ENCODE assay signal across 8 cellular contexts in the genomic region with DNA sequence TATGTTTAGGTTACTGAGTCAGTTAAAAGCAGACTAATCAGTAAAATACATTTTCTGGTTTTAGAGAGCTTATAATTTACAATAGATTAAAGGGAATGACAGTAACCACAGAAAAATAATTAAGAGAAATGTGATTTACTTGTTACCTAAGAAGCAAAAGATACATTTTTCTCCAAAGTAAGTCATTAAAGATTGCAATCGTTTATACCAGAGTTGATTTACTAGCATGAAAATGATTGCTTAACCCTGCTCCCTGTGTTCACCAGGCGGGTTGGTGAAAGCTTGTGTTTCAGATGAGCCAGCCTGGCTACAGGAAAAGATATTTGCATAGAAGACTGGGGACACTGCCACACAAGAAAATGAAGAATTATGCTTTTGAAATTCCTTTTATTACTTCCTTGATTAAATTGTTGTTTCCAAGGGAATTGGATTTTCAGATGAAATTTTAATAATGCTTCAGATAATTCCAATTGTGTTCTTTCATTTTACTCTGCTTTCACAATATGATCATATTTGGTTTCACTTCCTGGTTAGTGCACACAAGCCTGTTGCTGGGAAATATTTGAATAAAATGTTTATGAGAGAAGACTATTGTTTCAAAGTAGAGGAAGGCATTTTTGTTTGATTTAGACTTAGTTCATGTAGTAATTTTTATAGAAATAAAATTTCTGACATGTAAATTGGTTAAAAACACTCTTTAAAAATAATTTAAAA. TPM values are rescaled to one million over a fixed set of nuclear protein-coding genes. Genes with fewer than 3 reads are reported as not detected.
DNase-seq lines count a peak whose midpoint lies in the region; ATAC-seq and TF ChIP-seq lines count a peak whose summit lies in the region.

No MANE protein-coding gene starts in this region.

- intact Hi-C loops in mucosa of descending colon (cut with DNase I, micrococcal nuclease): no loop called here

- peaks cover 2% of the 10 kb centered on the region for H3K9me3 Mint-ChIP-seq in activated CD4-positive, alpha-beta T cell treated with anti-CD3 and anti-CD28 coated beads, Interleukin-2, amount 10 ng/mL, durations not matched to agents 7 days and 5 days

- H3K27ac Mint-ChIP-seq in activated CD4-positive, alpha-beta T cell treated with anti-CD3 and anti-CD28 coated beads, Interleukin-2, amount 10 ng/mL, durations not matched to agents 7 days and 5 days: peak overlapping the region; percentile 89

- H3K4me1 Mint-ChIP-seq in activated CD4-positive, alpha-beta T cell treated with anti-CD3 and anti-CD28 coated beads, Interleukin-2, amount 10 ng/mL, durations not matched to agents 7 days and 5 days: peaks cover 41% of the 10 kb centered on the region

- POLR2A ChIA-PET in activated CD4-positive, alpha-beta T cell treated with anti-CD3 and anti-CD28 coated beads, Interleukin-2, amount 10 ng/mL, durations not matched to agents 7 days and 5 days (lab: Charles Lee): no interaction called here

- CTCF ChIA-PET in activated CD4-positive, alpha-beta T cell treated with anti-CD3 and anti-CD28 coated beads, Interleukin-2, amount 10 ng/mL, durations not matched to agents 7 days and 5 days (lab: Charles Lee): interaction anchor here (1.2 to 2.0 kb wide), 3 partner anchors 10 to 209 kb away, joined by 3 to 6 read pairs (median 3); no protein-coding TSS in a partner anchor

- peaks cover 64% of the 10 kb centered on the region for H3K36me3 Mint-ChIP-seq in activated CD4-positive, alpha-beta T cell treated with anti-CD3 and anti-CD28 coated beads, Interleukin-2, amount 10 ng/mL, durations not matched to agents 7 days and 5 days (ENCODE audit: low read depth)

- no peaks in the 10 kb centered on the region for H3K9me3 ChIP-seq in mucosa of descending colon

- ATAC-seq in HG02759 (IDR thresholded peaks at IDR 0.05; ENCODE audit: unreplicated experiment) (peak; percentile 85), mucosa of descending colon (peak; percentile 81)

- no peaks in the 10 kb centered on the region for H3K36me3 ChIP-seq in mucosa of descending colon (ENCODE audit: low read depth)

- no peak overlapping the region for H3K4me3 ChIP-seq in mucosa of descending colon

- peak overlapping the region; percentile 54 for H3K4me3 Mint-ChIP-seq in activated CD4-positive, alpha-beta T cell treated with anti-CD3 and anti-CD28 coated beads, Interleukin-2, amount 10 ng/mL, durations not matched to agents 7 days and 5 days

- TF ChIP-seq CTCF in mucosa of descending colon (IDR thresholded peaks at IDR 0.05): no peak

- no peaks in the 10 kb centered on the region for H3K27me3 Mint-ChIP-seq in activated CD4-positive, alpha-beta T cell treated with anti-CD3 and anti-CD28 coated beads, Interleukin-2, amount 10 ng/mL, durations not matched to agents 7 days and 5 days

- peaks cover 10% of the 10 kb centered on the region for H3K4me1 ChIP-seq in mucosa of descending colon (ENCODE audit: low read depth)

- DNase-seq in activated CD4-positive, alpha-beta T cell treated with anti-CD3 and anti-CD28 coated beads, Interleukin-2, amount 10 ng/mL, durations not matched to agents 7 days and 5 days: no peak
- no peak for DNase-seq in activated CD4-positive, alpha-beta T cell treated with anti-CD3 and anti-CD28 coated beads, Interleukin-2, amount 50 U/mL, for 1 hour
- DNase-seq in NCI-H146 treated with DMSO at 0.1 percent for 48 hours (lab: John Stamatoyannopoulos, UW; ENCODE audit: unreplicated experiment) (peak; percentile 82), amniotic epithelial cell (ENCODE audit: low read depth) (peak; percentile 91), mucosa of descending colon (peak in 1 of 3 donors; percentile 15), epidermal melanocyte (ENCODE audit: insufficient read length, low spot score) (no peak), NCI-H2227 treated with DMSO at 0.1 percent for 48 hours (lab: John Stamatoyannopoulos, UW) (no peak)

RNA-seq across cellular contexts. Expression of a gene that starts 28.0 kb away (rescaled TPM):
- total RNA-seq in activated CD4-positive, alpha-beta T cell treated with anti-CD3 and anti-CD28 coated beads, Interleukin-2, amount 10 ng/mL, durations not matched to agents 7 days and 5 days: 10 to 100 TPM; 21.2 to 22.1 TPM
- 10 to 100 TPM; 11.2 to 16.1 (median 11.6) TPM for total RNA-seq in mucosa of descending colon

Comparison
In these comparisons a context has a peak if more than half of its experiments do, and no peak if none do; other contexts are left out.
1. DNase-seq: peak in NCI-H146 treated with DMSO at 0.1 percent for 48 hours (single experiment) and amniotic epithelial cell (single experiment); none in activated CD4-positive, alpha-beta T cell treated with anti-CD3 and anti-CD28 coated beads, Interleukin-2, amount 10 ng/mL, durations not matched to agents 7 days and 5 days (single experiment), activated CD4-positive, alpha-beta T cell treated with anti-CD3 and anti-CD28 coated beads, Interleukin-2, amount 50 U/mL, for 1 hour (single experiment), epidermal melanocyte (single experiment) and NCI-H2227 treated with DMSO at 0.1 percent for 48 hours (single experiment).